Comparison of ENCODE assay signal across 1 cellular context in the genomic region with DNA sequence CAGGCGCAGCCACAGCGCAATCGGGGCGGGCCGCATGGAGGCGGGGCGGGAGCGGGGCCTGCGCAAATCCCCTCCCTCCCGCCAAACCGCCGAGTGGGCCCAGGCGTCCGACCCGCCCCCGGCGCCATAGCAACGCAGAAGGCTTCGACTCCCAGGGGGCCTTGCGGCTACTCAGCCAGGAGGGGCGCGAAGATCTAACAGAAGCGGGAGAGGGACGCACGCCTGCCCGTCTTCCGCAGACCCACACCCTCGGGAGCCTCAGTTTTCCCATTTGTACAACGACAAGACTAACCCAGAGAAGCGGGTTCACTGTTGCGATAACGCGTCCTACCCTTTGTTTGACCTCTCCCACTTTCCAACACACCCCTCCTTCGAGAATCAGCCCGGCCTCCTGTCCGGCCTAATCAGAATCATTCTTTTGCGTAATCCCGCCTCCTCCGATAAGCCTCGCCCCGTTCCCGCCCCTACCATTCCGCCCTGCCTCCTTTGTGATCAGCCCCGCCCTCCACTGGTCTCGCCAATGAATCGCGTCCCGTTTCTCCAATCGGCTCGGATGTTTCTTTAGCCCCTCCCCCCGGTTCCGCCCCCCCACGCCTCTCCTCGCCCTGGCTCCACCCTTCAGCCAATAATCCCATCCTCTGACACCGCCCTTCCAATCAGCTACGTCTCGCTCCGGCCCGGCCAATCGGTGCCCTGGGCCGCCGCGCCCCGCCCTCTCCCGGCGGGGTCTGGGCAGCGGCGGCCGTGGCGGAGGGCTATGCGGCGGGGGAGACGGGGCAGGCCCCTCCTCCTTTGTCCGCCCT.
TF ChIP-seq lines count a peak whose summit lies in the region.

A gene (minus strand): TSS at position 40 of the 803 bp plus-strand sequence. CDS start 4 bp downstream, at position 36.

TF ChIP-seq in HepG2, 621 proteins besides CTCF, POLR2A, EP300 and RAD21 (continued from another document and continues in another):
- peak; percentile 92 for TF ChIP-seq HNRNPLL (IDR thresholded peaks at IDR 0.05; ENCODE audit: low read depth, low read length, poor library complexity, severe bottlenecking)
- TF ChIP-seq CEBPB (IDR thresholded peaks at IDR 0.05; ENCODE audit: borderline replicate concordance, low read depth, low read length): peak; percentile 92
- TF ChIP-seq ZNF737 (CRISPR knock-in tag; IDR thresholded peaks at IDR 0.05; ENCODE audit: borderline replicate concordance): no peak
- TF ChIP-seq ZNF775 (CRISPR knock-in tag; IDR thresholded peaks at IDR 0.05; ENCODE audit: borderline replicate concordance): no peak
- no peak for TF ChIP-seq NFIB (CRISPR knock-in tag; IDR thresholded peaks at IDR 0.05; ENCODE audit: borderline replicate concordance)
- no peak for TF ChIP-seq ZNF850 (CRISPR knock-in tag; conservative IDR thresholded peaks at IDR 0.05)
- TF ChIP-seq HNRNPL (IDR thresholded peaks at IDR 0.05; ENCODE audit: low read depth, low read length): no peak
- no peak for TF ChIP-seq ZNF17 (CRISPR knock-in tag; IDR thresholded peaks at IDR 0.05)
- TF ChIP-seq, protein P1, sequence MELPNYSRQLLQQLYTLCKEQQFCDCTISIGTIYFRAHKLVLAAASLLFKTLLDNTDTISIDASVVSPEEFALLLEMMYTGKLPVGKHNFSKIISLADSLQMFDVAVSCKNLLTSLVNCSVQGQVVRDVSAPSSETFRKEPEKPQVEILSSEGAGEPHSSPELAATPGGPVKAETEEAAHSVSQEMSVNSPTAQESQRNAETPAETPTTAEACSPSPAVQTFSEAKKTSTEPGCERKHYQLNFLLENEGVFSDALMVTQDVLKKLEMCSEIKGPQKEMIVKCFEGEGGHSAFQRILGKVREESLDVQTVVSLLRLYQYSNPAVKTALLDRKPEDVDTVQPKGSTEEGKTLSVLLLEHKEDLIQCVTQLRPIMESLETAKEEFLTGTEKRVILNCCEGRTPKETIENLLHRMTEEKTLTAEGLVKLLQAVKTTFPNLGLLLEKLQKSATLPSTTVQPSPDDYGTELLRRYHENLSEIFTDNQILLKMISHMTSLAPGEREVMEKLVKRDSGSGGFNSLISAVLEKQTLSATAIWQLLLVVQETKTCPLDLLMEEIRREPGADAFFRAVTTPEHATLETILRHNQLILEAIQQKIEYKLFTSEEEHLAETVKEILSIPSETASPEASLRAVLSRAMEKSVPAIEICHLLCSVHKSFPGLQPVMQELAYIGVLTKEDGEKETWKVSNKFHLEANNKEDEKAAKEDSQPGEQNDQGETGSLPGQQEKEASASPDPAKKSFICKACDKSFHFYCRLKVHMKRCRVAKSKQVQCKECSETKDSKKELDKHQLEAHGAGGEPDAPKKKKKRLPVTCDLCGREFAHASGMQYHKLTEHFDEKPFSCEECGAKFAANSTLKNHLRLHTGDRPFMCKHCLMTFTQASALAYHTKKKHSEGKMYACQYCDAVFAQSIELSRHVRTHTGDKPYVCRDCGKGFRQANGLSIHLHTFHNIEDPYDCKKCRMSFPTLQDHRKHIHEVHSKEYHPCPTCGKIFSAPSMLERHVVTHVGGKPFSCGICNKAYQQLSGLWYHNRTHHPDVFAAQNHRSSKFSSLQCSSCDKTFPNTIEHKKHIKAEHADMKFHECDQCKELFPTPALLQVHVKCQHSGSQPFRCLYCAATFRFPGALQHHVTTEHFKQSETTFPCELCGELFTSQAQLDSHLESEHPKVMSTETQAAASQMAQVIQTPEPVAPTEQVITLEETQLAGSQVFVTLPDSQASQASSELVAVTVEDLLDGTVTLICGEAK (IDR thresholded peaks at IDR 0.05): no peak
- TF ChIP-seq, protein P1 (CRISPR knock-in tag; IDR thresholded peaks at IDR 0.05): no peak
- TF ChIP-seq NFYB (CRISPR knock-in tag; IDR thresholded peaks at IDR 0.05): peak; percentile 80
- 0 out of 2 replicates have a peak, but pooled peaks have one; percentile 14 for TF ChIP-seq ZNF782 (CRISPR knock-in tag; IDR thresholded peaks at IDR 0.05; ENCODE audit: borderline replicate concordance)
- TF ChIP-seq ZNF225 (CRISPR knock-in tag; IDR thresholded peaks at IDR 0.05): no peak
- TF ChIP-seq PHF8 (CRISPR knock-in tag; IDR thresholded peaks at IDR 0.05): peak; percentile 14; the same call in 1 of the 2 replicates
- TF ChIP-seq BCL6 (CRISPR knock-in tag; IDR thresholded peaks at IDR 0.05): no peak
- peak; percentile 81 for TF ChIP-seq NFYC (CRISPR knock-in tag; IDR thresholded peaks at IDR 0.05)
- peak; percentile 55; the same call in 1 of the 2 replicates for TF ChIP-seq HOXD1 (CRISPR knock-in tag; IDR thresholded peaks at IDR 0.05)
- peak; percentile 1 for TF ChIP-seq RBM39 (IDR thresholded peaks at IDR 0.05; ENCODE audit: low read depth, low read length, poor library complexity, severe bottlenecking)
- TF ChIP-seq, protein P2, sequence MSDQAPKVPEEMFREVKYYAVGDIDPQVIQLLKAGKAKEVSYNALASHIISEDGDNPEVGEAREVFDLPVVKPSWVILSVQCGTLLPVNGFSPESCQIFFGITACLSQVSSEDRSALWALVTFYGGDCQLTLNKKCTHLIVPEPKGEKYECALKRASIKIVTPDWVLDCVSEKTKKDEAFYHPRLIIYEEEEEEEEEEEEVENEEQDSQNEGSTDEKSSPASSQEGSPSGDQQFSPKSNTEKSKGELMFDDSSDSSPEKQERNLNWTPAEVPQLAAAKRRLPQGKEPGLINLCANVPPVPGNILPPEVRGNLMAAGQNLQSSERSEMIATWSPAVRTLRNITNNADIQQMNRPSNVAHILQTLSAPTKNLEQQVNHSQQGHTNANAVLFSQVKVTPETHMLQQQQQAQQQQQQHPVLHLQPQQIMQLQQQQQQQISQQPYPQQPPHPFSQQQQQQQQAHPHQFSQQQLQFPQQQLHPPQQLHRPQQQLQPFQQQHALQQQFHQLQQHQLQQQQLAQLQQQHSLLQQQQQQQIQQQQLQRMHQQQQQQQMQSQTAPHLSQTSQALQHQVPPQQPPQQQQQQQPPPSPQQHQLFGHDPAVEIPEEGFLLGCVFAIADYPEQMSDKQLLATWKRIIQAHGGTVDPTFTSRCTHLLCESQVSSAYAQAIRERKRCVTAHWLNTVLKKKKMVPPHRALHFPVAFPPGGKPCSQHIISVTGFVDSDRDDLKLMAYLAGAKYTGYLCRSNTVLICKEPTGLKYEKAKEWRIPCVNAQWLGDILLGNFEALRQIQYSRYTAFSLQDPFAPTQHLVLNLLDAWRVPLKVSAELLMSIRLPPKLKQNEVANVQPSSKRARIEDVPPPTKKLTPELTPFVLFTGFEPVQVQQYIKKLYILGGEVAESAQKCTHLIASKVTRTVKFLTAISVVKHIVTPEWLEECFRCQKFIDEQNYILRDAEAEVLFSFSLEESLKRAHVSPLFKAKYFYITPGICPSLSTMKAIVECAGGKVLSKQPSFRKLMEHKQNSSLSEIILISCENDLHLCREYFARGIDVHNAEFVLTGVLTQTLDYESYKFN (CRISPR knock-in tag; conservative IDR thresholded peaks at IDR 0.05): no peak; the same call in 1 of the 2 replicates
- no peak for TF ChIP-seq PHF20 (CRISPR knock-in tag; IDR thresholded peaks at IDR 0.05)
- TF ChIP-seq ERF (CRISPR knock-in tag; IDR thresholded peaks at IDR 0.05): no peak; the same call in 1 of the 2 replicates
- 0 out of 2 replicates have a peak, but pooled peaks have one; percentile 27 for TF ChIP-seq POLR2AphosphoS5 (IDR thresholded peaks at IDR 0.05; ENCODE audit: low read depth, low read length)
- peak; percentile 47 for TF ChIP-seq HDAC1 (CRISPR knock-in tag; IDR thresholded peaks at IDR 0.05)
- peak; percentile 91; the same call in 1 of the 2 replicates for TF ChIP-seq FOXC1 (CRISPR knock-in tag; IDR thresholded peaks at IDR 0.05; ENCODE audit: borderline replicate concordance)
- TF ChIP-seq, protein P3, sequence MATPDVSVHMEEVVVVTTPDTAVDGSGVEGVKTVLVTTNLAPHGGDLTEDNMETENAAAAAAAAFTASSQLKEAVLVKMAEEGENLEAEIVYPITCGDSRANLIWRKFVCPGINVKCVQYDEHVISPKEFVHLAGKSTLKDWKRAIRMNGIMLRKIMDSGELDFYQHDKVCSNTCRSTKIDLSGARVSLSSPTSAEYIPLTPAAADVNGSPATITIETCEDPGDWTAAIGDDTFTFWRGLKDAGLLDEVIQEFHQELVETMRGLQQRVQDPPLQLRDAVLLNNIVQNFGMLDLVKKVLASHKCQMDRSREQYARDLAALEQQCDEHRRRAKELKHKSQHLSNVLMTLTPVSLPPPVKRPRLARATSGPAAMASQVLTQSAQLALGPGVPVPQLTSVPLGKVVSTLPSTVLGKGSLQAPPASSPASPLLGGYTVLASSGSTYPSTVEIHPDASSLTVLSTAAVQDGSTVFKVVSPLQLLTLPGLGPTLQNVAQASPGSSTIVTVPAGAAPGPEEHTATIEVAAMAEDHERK (CRISPR knock-in tag; IDR thresholded peaks at IDR 0.05; ENCODE audit: low read depth): no peak
- TF ChIP-seq HES4 (CRISPR knock-in tag; IDR thresholded peaks at IDR 0.05; ENCODE audit: borderline replicate concordance): no peak
- TF ChIP-seq, protein P4, sequence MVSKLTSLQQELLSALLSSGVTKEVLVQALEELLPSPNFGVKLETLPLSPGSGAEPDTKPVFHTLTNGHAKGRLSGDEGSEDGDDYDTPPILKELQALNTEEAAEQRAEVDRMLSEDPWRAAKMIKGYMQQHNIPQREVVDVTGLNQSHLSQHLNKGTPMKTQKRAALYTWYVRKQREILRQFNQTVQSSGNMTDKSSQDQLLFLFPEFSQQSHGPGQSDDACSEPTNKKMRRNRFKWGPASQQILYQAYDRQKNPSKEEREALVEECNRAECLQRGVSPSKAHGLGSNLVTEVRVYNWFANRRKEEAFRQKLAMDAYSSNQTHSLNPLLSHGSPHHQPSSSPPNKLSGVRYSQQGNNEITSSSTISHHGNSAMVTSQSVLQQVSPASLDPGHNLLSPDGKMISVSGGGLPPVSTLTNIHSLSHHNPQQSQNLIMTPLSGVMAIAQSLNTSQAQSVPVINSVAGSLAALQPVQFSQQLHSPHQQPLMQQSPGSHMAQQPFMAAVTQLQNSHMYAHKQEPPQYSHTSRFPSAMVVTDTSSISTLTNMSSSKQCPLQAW (CRISPR knock-in tag; IDR thresholded peaks at IDR 0.05): no peak; the same call in 1 of the 2 replicates
- peak; percentile 37; the same call in 1 of the 2 replicates for TF ChIP-seq YEATS2 (CRISPR knock-in tag; IDR thresholded peaks at IDR 0.05; ENCODE audit: borderline replicate concordance)
- TF ChIP-seq, protein P5, sequence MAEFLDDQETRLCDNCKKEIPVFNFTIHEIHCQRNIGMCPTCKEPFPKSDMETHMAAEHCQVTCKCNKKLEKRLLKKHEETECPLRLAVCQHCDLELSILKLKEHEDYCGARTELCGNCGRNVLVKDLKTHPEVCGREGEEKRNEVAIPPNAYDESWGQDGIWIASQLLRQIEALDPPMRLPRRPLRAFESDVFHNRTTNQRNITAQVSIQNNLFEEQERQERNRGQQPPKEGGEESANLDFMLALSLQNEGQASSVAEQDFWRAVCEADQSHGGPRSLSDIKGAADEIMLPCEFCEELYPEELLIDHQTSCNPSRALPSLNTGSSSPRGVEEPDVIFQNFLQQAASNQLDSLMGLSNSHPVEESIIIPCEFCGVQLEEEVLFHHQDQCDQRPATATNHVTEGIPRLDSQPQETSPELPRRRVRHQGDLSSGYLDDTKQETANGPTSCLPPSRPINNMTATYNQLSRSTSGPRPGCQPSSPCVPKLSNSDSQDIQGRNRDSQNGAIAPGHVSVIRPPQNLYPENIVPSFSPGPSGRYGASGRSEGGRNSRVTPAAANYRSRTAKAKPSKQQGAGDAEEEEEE (CRISPR knock-in tag; IDR thresholded peaks at IDR 0.05; ENCODE audit: borderline replicate concordance): peak; percentile 23; the same call in 1 of the 2 replicates
- no peak for TF ChIP-seq HMGA1 (CRISPR knock-in tag; conservative IDR thresholded peaks at IDR 0.05)
- peak; percentile 13; the same call in 1 of the 2 replicates for TF ChIP-seq GFI1 (CRISPR knock-in tag; IDR thresholded peaks at IDR 0.05; ENCODE audit: borderline replicate concordance)
- TF ChIP-seq ZNF660 (CRISPR knock-in tag; IDR thresholded peaks at IDR 0.05; ENCODE audit: borderline replicate concordance, low read depth): no peak
- TF ChIP-seq MBNL3 (CRISPR knock-in tag; conservative IDR thresholded peaks at IDR 0.05): no peak
- TF ChIP-seq CREM (IDR thresholded peaks at IDR 0.05): peak; percentile 16; the same call in 1 of the 2 replicates
- no peak for TF ChIP-seq CREM (CRISPR knock-in tag; IDR thresholded peaks at IDR 0.05)
- no peak for TF ChIP-seq ZNF160 (CRISPR knock-in tag; IDR thresholded peaks at IDR 0.05)
- TF ChIP-seq CREB1 (IDR thresholded peaks at IDR 0.05): peak; percentile 40; the same call in 1 of the 2 replicates
- TF ChIP-seq CREB1 (CRISPR knock-in tag; IDR thresholded peaks at IDR 0.05): no peak
- no peak for TF ChIP-seq ZC3H4 (CRISPR knock-in tag; IDR thresholded peaks at IDR 0.05; ENCODE audit: borderline replicate concordance)
- no peak for TF ChIP-seq ZNF772 (CRISPR knock-in tag; IDR thresholded peaks at IDR 0.05)
- TF ChIP-seq, protein P6, sequence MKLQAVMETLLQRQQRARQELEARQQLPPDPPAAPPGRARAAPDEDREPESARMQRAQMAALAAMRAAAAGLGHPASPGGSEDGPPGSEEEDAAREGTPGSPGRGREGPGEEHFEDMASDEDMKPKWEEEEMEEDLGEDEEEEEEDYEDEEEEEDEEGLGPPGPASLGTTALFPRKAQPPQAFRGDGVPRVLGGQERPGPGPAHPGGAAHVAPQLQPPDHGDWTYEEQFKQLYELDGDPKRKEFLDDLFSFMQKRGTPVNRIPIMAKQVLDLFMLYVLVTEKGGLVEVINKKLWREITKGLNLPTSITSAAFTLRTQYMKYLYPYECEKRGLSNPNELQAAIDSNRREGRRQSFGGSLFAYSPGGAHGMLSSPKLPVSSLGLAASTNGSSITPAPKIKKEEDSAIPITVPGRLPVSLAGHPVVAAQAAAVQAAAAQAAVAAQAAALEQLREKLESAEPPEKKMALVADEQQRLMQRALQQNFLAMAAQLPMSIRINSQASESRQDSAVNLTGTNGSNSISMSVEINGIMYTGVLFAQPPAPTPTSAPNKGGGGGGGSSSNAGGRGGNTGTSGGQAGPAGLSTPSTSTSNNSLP (IDR thresholded peaks at IDR 0.05; ENCODE audit: low read depth, low read length): peak; percentile 94
